Comparison of ENCODE assay signal across 1 cellular context in the genomic region with DNA sequence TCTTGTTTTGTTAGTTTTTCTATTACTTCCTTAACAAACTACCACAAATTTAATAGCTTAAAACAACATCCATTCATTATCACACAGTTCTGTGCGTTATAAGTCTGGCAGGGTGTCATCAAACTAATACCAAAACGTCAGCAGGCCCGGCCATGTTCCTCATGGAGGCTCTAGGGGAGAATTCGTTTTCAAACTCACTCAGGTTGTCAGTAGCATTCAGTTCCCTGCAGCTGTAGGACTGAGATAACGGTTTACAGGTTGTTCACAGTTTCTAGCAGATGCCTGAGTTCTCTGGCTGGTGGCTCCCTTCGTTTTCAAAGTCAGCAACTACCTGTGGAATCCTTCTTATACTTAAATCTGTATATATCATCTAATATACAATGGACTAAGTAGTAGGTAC.
TF ChIP-seq lines count a peak whose summit lies in the region.

No MANE protein-coding gene starts in this region.

TF ChIP-seq in K562, 482 proteins besides CTCF, POLR2A, EP300 and RAD21 (continued from another document and continues in another):
- peak; percentile 30 for TF ChIP-seq CXXC5 (CRISPR knock-in tag; IDR thresholded peaks at IDR 0.05)
- TF ChIP-seq GATA2 (CRISPR knock-in tag; IDR thresholded peaks at IDR 0.05) = peak; percentile 68
- TF ChIP-seq MAZ (CRISPR knock-in tag; conservative IDR thresholded peaks at IDR 0.05 in 1 of 2, IDR thresholded peaks at IDR 0.05 in 1 of 2) = 0 out of 4 replicates have a peak, but pooled peaks of 1 of the 2 experiments have one; percentile 35
- TF ChIP-seq, protein P1, sequence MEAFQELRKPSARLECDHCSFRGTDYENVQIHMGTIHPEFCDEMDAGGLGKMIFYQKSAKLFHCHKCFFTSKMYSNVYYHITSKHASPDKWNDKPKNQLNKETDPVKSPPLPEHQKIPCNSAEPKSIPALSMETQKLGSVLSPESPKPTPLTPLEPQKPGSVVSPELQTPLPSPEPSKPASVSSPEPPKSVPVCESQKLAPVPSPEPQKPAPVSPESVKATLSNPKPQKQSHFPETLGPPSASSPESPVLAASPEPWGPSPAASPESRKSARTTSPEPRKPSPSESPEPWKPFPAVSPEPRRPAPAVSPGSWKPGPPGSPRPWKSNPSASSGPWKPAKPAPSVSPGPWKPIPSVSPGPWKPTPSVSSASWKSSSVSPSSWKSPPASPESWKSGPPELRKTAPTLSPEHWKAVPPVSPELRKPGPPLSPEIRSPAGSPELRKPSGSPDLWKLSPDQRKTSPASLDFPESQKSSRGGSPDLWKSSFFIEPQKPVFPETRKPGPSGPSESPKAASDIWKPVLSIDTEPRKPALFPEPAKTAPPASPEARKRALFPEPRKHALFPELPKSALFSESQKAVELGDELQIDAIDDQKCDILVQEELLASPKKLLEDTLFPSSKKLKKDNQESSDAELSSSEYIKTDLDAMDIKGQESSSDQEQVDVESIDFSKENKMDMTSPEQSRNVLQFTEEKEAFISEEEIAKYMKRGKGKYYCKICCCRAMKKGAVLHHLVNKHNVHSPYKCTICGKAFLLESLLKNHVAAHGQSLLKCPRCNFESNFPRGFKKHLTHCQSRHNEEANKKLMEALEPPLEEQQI (IDR thresholded peaks at IDR 0.05) = 0 out of 2 replicates have a peak, but pooled peaks have one; percentile 27
- TF ChIP-seq, protein P2, sequence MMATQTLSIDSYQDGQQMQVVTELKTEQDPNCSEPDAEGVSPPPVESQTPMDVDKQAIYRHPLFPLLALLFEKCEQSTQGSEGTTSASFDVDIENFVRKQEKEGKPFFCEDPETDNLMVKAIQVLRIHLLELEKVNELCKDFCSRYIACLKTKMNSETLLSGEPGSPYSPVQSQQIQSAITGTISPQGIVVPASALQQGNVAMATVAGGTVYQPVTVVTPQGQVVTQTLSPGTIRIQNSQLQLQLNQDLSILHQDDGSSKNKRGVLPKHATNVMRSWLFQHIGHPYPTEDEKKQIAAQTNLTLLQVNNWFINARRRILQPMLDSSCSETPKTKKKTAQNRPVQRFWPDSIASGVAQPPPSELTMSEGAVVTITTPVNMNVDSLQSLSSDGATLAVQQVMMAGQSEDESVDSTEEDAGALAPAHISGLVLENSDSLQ (IDR thresholded peaks at IDR 0.05) = peak; percentile 63
- TF ChIP-seq CBFA2T3 (IDR thresholded peaks at IDR 0.05) = peak; percentile 85
- peak; percentile 84 for TF ChIP-seq ZEB2 (IDR thresholded peaks at IDR 0.05)
- no peak for TF ChIP-seq XRCC5 (IDR thresholded peaks at IDR 0.05; ENCODE audit: low read depth, low read length)
- peak; percentile 88 for TF ChIP-seq TCF3 (CRISPR knock-in tag; IDR thresholded peaks at IDR 0.05)
- TF ChIP-seq NFE2 (IDR thresholded peaks at IDR 0.05; ENCODE audit: low read depth) = peak; percentile 3; the same call in 1 of the 2 replicates
- no peak for TF ChIP-seq MTA1 (IDR thresholded peaks at IDR 0.05; ENCODE audit: borderline replicate concordance)
- peak; percentile 68 for TF ChIP-seq RBBP5 (IDR thresholded peaks at IDR 0.05; ENCODE audit: borderline replicate concordance, insufficient read depth, low read length, poor library complexity, severe bottlenecking)
- TF ChIP-seq ZNF184 (CRISPR knock-in tag; IDR thresholded peaks at IDR 0.05) = no peak
- TF ChIP-seq TBL1XR1 (IDR thresholded peaks at IDR 0.05; ENCODE audit: low read length in 2 of 2) = 0 out of 4 replicates have a peak, but pooled peaks of 1 of the 2 experiments have one; percentile 34
- TF ChIP-seq KAT8 (IDR thresholded peaks at IDR 0.05; ENCODE audit: low read depth) = 0 out of 2 replicates have a peak, but pooled peaks have one; percentile 21
- no peak for TF ChIP-seq FOS (IDR thresholded peaks at IDR 0.05; ENCODE audit: extremely low read depth, insufficient read length)
- TF ChIP-seq, protein P3, sequence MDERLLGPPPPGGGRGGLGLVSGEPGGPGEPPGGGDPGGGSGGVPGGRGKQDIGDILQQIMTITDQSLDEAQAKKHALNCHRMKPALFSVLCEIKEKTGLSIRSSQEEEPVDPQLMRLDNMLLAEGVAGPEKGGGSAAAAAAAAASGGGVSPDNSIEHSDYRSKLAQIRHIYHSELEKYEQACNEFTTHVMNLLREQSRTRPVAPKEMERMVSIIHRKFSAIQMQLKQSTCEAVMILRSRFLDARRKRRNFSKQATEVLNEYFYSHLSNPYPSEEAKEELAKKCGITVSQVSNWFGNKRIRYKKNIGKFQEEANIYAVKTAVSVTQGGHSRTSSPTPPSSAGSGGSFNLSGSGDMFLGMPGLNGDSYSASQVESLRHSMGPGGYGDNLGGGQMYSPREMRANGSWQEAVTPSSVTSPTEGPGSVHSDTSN (CRISPR knock-in tag; IDR thresholded peaks at IDR 0.05; ENCODE audit: low read depth) = no peak
- TF ChIP-seq, protein P3 (tag; conservative IDR thresholded peaks at IDR 0.05; ENCODE audit: low read depth) = peak; percentile 43
- 0 out of 2 replicates have a peak, but pooled peaks have one; percentile 27 for TF ChIP-seq ATF7 (IDR thresholded peaks at IDR 0.05)
- TF ChIP-seq MTA2 (IDR thresholded peaks at IDR 0.05; ENCODE audit: low read depth) = peak; percentile 65; the same call in 1 of the 2 replicates
- TF ChIP-seq KAT7 (CRISPR knock-in tag; IDR thresholded peaks at IDR 0.05; ENCODE audit: borderline replicate concordance) = no peak
- TF ChIP-seq YY1 (IDR thresholded peaks at IDR 0.05; ENCODE audit: borderline replicate concordance in 1 of 3, control insufficient read depth in 1 of 3, extremely low read depth in 1 of 3, insufficient read depth in 3 of 3, insufficient read length in 1 of 3, insufficient replicate concordance in 2 of 3, low read depth in 1 of 3, low read length in 2 of 3) = peak; percentile 9 to 91 (median 40)
- TF ChIP-seq TOE1 (IDR thresholded peaks at IDR 0.05; ENCODE audit: borderline replicate concordance) = no peak
- no peak for TF ChIP-seq TOE1 (CRISPR knock-in tag; IDR thresholded peaks at IDR 0.05; ENCODE audit: borderline replicate concordance, low read depth)
- TF ChIP-seq GATAD2A (IDR thresholded peaks at IDR 0.05) = 0 out of 2 replicates have a peak, but pooled peaks have one; percentile 12
- TF ChIP-seq POLR2AphosphoS5 (IDR thresholded peaks at IDR 0.05; ENCODE audit: control insufficient read depth, insufficient read depth, low read depth, low read length) = peak; percentile 67
- TF ChIP-seq LEF1 (IDR thresholded peaks at IDR 0.05) = peak; percentile 65
- no peak for TF ChIP-seq JUND (IDR thresholded peaks at IDR 0.05; ENCODE audit: borderline replicate concordance, low read depth, low read length)
- TF ChIP-seq JUND (tag; IDR thresholded peaks at IDR 0.05; ENCODE audit: borderline replicate concordance, low read depth, low read length) = 0 out of 3 replicates have a peak, but pooled peaks have one; percentile 17
- TF ChIP-seq CBFA2T2 (conservative IDR thresholded peaks at IDR 0.05) = peak; percentile 71
- peak in 1 of 2 experiments; percentile 41; a peak in 1 of 4 replicates for TF ChIP-seq FOXK2 (conservative IDR thresholded peaks at IDR 0.05 in 1 of 2, IDR thresholded peaks at IDR 0.05 in 1 of 2; ENCODE audit: low read depth in 2 of 2)
- 0 out of 2 replicates have a peak, but pooled peaks have one; percentile 44 for TF ChIP-seq PML (IDR thresholded peaks at IDR 0.05; ENCODE audit: low read length)
- TF ChIP-seq DMBX1 (CRISPR knock-in tag; IDR thresholded peaks at IDR 0.05; ENCODE audit: borderline replicate concordance) = peak; percentile 54; the same call in 1 of the 2 replicates
- TF ChIP-seq, protein P4, sequence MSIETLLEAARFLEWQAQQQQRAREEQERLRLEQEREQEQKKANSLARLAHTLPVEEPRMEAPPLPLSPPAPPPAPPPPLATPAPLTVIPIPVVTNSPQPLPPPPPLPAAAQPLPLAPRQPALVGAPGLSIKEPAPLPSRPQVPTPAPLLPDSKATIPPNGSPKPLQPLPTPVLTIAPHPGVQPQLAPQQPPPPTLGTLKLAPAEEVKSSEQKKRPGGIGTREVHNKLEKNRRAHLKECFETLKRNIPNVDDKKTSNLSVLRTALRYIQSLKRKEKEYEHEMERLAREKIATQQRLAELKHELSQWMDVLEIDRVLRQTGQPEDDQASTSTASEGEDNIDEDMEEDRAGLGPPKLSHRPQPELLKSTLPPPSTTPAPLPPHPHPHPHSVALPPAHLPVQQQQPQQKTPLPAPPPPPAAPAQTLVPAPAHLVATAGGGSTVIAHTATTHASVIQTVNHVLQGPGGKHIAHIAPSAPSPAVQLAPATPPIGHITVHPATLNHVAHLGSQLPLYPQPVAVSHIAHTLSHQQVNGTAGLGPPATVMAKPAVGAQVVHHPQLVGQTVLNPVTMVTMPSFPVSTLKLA (conservative IDR thresholded peaks at IDR 0.05) = peak; percentile 28 to 59; a peak in 3 of 4 replicates
- TF ChIP-seq ZNF174 (CRISPR knock-in tag; IDR thresholded peaks at IDR 0.05) = no peak
- TF ChIP-seq ARID1B (IDR thresholded peaks at IDR 0.05) = peak; percentile 91
- peak; percentile 26 for TF ChIP-seq CCNT2 (IDR thresholded peaks at IDR 0.05; ENCODE audit: borderline replicate concordance, extremely low read depth, insufficient read length, low read depth, low read length)
- peak; percentile 81; the same call in 1 of the 2 replicates for TF ChIP-seq CTBP1 (IDR thresholded peaks at IDR 0.05; ENCODE audit: borderline replicate concordance)
- TF ChIP-seq TRIM24 (IDR thresholded peaks at IDR 0.05) = 0 out of 4 replicates have a peak, but pooled peaks of 1 of the 2 experiments have one; percentile 5
- 0 out of 2 replicates have a peak, but pooled peaks have one; percentile 14 for TF ChIP-seq MAFK (IDR thresholded peaks at IDR 0.05; ENCODE audit: low read length)
- peak; percentile 61 for TF ChIP-seq CREB1 (IDR thresholded peaks at IDR 0.05)
- TF ChIP-seq CREB1 (CRISPR knock-in tag; IDR thresholded peaks at IDR 0.05) = no peak
- peak; percentile 85 for TF ChIP-seq TEAD4 (IDR thresholded peaks at IDR 0.05; ENCODE audit: low read length)
- no peak for TF ChIP-seq TEAD4 (CRISPR knock-in tag; IDR thresholded peaks at IDR 0.05; ENCODE audit: borderline replicate concordance)
- TF ChIP-seq HNRNPL (IDR thresholded peaks at IDR 0.05; ENCODE audit: low read depth, low read length) = no peak
- TF ChIP-seq, protein P5, sequence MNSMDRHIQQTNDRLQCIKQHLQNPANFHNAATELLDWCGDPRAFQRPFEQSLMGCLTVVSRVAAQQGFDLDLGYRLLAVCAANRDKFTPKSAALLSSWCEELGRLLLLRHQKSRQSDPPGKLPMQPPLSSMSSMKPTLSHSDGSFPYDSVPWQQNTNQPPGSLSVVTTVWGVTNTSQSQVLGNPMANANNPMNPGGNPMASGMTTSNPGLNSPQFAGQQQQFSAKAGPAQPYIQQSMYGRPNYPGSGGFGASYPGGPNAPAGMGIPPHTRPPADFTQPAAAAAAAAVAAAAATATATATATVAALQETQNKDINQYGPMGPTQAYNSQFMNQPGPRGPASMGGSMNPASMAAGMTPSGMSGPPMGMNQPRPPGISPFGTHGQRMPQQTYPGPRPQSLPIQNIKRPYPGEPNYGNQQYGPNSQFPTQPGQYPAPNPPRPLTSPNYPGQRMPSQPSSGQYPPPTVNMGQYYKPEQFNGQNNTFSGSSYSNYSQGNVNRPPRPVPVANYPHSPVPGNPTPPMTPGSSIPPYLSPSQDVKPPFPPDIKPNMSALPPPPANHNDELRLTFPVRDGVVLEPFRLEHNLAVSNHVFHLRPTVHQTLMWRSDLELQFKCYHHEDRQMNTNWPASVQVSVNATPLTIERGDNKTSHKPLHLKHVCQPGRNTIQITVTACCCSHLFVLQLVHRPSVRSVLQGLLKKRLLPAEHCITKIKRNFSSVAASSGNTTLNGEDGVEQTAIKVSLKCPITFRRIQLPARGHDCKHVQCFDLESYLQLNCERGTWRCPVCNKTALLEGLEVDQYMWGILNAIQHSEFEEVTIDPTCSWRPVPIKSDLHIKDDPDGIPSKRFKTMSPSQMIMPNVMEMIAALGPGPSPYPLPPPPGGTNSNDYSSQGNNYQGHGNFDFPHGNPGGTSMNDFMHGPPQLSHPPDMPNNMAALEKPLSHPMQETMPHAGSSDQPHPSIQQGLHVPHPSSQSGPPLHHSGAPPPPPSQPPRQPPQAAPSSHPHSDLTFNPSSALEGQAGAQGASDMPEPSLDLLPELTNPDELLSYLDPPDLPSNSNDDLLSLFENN (IDR thresholded peaks at IDR 0.05; ENCODE audit: low read depth in 2 of 2, low read length in 2 of 2) = 0 out of 4 replicates have a peak, but pooled peaks of 1 of the 2 experiments have one; percentile 37
- TF ChIP-seq DACH1 (IDR thresholded peaks at IDR 0.05; ENCODE audit: partially characterized antibody) = peak; percentile 49
- TF ChIP-seq, protein P6, sequence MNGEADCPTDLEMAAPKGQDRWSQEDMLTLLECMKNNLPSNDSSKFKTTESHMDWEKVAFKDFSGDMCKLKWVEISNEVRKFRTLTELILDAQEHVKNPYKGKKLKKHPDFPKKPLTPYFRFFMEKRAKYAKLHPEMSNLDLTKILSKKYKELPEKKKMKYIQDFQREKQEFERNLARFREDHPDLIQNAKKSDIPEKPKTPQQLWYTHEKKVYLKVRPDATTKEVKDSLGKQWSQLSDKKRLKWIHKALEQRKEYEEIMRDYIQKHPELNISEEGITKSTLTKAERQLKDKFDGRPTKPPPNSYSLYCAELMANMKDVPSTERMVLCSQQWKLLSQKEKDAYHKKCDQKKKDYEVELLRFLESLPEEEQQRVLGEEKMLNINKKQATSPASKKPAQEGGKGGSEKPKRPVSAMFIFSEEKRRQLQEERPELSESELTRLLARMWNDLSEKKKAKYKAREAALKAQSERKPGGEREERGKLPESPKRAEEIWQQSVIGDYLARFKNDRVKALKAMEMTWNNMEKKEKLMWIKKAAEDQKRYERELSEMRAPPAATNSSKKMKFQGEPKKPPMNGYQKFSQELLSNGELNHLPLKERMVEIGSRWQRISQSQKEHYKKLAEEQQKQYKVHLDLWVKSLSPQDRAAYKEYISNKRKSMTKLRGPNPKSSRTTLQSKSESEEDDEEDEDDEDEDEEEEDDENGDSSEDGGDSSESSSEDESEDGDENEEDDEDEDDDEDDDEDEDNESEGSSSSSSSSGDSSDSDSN (IDR thresholded peaks at IDR 0.05; ENCODE audit: borderline replicate concordance in 1 of 2, low read depth in 2 of 2, low read length in 2 of 2) = no peak
- peak; percentile 55; the same call in 1 of the 2 replicates for TF ChIP-seq FOXM1 (IDR thresholded peaks at IDR 0.05; ENCODE audit: low read depth)
- TF ChIP-seq FOXM1 (CRISPR knock-in tag; IDR thresholded peaks at IDR 0.05; ENCODE audit: low read depth) = no peak
